Comparison of ENCODE assay signal across 13 cellular contexts in genomic region chr5:136141561-136141960, GRCh38. TPM values are rescaled to one million over a fixed set of nuclear protein-coding genes. Genes with fewer than 3 reads are reported as not detected.
A peak's percentile ranks its signal among the peaks of the same experiment; 100 is the strongest.
DNase-seq lines count a peak whose midpoint lies in the region; ATAC-seq lines count a peak whose summit lies in the region.
"Had no signal": no experiment of that assay in that cellular context is flagged by ENCODE, and none has a peak within 500 bp of the region (broad histone marks: within the 10 kb centered on the region; RNA-seq: fewer than 3 reads in every experiment).

No MANE protein-coding gene starts in this region.

- peak; percentile 89 for ATAC-seq in GM19351 (IDR thresholded peaks at IDR 0.05; ENCODE audit: unreplicated experiment)
- peak; percentile 73 for ATAC-seq in HG02763 (IDR thresholded peaks at IDR 0.05; ENCODE audit: unreplicated experiment)
- ATAC-seq in HG03469 (IDR thresholded peaks at IDR 0.05; ENCODE audit: unreplicated experiment): peak; percentile 85

- H3K4me3 ChIP-seq in MG63: no peak overlapping the region

- no peaks in the 10 kb centered on the region for H3K9me3 ChIP-seq in MG63

- peak; percentile 34 for DNase-seq in ELR (ENCODE audit: low read depth)
- no peak for DNase-seq in globus pallidus (ENCODE audit: low spot score)
- no peak for DNase-seq in MG63
- DNase-seq in NCI-H524 treated with DMSO at 0.1 percent for 48 hours (lab: John Stamatoyannopoulos, UW): no peak
- DNase-seq in NCI-H1436 treated with DMSO at 0.1 percent for 48 hours (lab: John Stamatoyannopoulos, UW): no peak
- DNase-seq: NCI-H1930, nucleus accumbens had no signal

- H3K36me3 ChIP-seq in MG63: peaks cover 8% of the 10 kb centered on the region

- H3K27me3 ChIP-seq in MG63: no peaks in the 10 kb centered on the region

RNA-seq across cellular contexts. Expression of gene SMAD5, which starts 8.9 kb away (rescaled TPM):
- 46.4 and 78.3 TPM in 2 replicates for total RNA-seq in MG63 (2014; rRNA removed; shearing (Covaris generic); ENCODE audit: low replicate concordance)

RNA-seq across cellular contexts. Expression of gene SMIM32, which starts 51.4 kb away (rescaled TPM):
- total RNA-seq in MG63 (2014; rRNA removed; shearing (Covaris generic); ENCODE audit: low replicate concordance): 0.26 TPM in 1 of 2 replicates, not detected in the other
- total RNA-seq: fibroblast of lung, SK-MEL-5, subcutaneous adipose tissue had no signal
